Comparison of ENCODE assay signal across 27 cellular contexts in the genomic region with DNA sequence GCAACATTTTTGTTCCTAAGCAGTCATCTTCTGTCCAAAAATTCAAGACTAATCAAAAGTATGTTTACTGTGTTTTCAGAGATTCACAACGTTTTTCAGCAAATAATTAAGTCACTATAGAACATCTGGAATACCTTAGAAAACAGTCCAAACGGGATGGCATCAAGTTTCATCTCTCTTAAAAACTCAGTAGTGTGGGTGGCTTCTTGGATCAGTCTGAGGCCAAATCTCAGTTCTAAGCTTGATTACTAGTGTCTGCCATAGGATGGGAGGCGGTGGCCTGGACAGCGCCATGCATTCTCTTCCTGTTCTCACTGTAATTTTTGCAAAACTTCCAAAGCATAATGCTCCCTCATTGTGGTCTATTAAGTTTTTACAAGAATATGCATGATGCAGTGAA.
"Had no signal": no experiment of that assay in that cellular context is flagged by ENCODE, and none has a peak within 500 bp of the region (broad histone marks: within the 10 kb centered on the region; RNA-seq: fewer than 3 reads in every experiment).

No MANE protein-coding gene starts in this region.

- DNase-seq: cortex of kidney; effector memory CD8-positive, alpha-beta T cell; foreskin keratinocyte; heart left ventricle; hippocampal formation; left cardiac atrium; left lung; mesenchymal stem cell; mucosa of descending colon; naive thymus-derived CD4-positive, alpha-beta T cell; nucleus accumbens; right cardiac atrium; sigmoid colon; stimulated activated CD4-positive, alpha-beta T cell treated with anti-CD3 and anti-CD28 coated beads, Interleukin-2, amount 100 ng/mL, for 24 hours; stimulated activated CD4-positive, alpha-beta T cell treated with anti-CD3 and anti-CD28 coated beads, Interleukin-4, amount 100 ng/mL, for 24 hours; stimulated activated naive CD8-positive, alpha-beta T cell treated with anti-CD3 and anti-CD28 coated beads, Interleukin-15, Interleukin-2, amounts not matched to agents 100 U/mL and 50 U/mL, for 24 hours; upper lobe of left lung had no signal

- H3K4me3 ChIP-seq: gastroesophageal sphincter, heart left ventricle, left lung, mucosa of descending colon, prostate gland, sigmoid colon, thoracic aorta, tibial nerve, upper lobe of left lung had no signal

- H3K4me1 Mint-ChIP-seq: stimulated activated memory B cell treated with anti-CD40 and anti-IgM and Interleukin-4, amounts not matched to agents 10 μg/mL and 1 μg/mL and 100 μg/mL, for 72 hours had no signal

- H3K9me3 ChIP-seq: gastroesophageal sphincter, heart left ventricle, left lung, mucosa of descending colon, prostate gland, sigmoid colon, thoracic aorta, tibial nerve, upper lobe of left lung had no signal

- H3K36me3 ChIP-seq: prostate gland, sigmoid colon, thoracic aorta had no signal

- H3K4me3 Mint-ChIP-seq: effector memory CD8-positive, alpha-beta T cell; mesothelial cell of epicardium; naive thymus-derived CD4-positive, alpha-beta T cell; stimulated activated memory B cell treated with anti-CD40 and anti-IgM and Interleukin-4, amounts not matched to agents 10 μg/mL and 1 μg/mL and 100 μg/mL, for 72 hours had no signal

- H3K27me3 Mint-ChIP-seq: stimulated activated memory B cell treated with anti-CD40 and anti-IgM and Interleukin-4, amounts not matched to agents 10 μg/mL and 1 μg/mL and 100 μg/mL, for 72 hours had no signal

- H3K27ac ChIP-seq: foreskin keratinocyte, gastroesophageal sphincter, heart left ventricle, left lung, prostate gland, sigmoid colon, thoracic aorta, tibial nerve, upper lobe of left lung had no signal

- H3K4me1 ChIP-seq: prostate gland had no signal

- FAIRE-seq: endometrium, islet of Langerhans, urothelium cell line had no signal

- H3K36me3 Mint-ChIP-seq: mesothelial cell of epicardium had no signal

- H3K27ac Mint-ChIP-seq: effector memory CD8-positive, alpha-beta T cell; mesothelial cell of epicardium; nephron; stimulated activated memory B cell treated with anti-CD40 and anti-IgM and Interleukin-4, amounts not matched to agents 10 μg/mL and 1 μg/mL and 100 μg/mL, for 72 hours had no signal

- H3K9me3 Mint-ChIP-seq: effector memory CD8-positive, alpha-beta T cell; mesothelial cell of epicardium; naive thymus-derived CD4-positive, alpha-beta T cell; nephron; stimulated activated memory B cell treated with anti-CD40 and anti-IgM and Interleukin-4, amounts not matched to agents 10 μg/mL and 1 μg/mL and 100 μg/mL, for 72 hours had no signal

- H3K27me3 ChIP-seq: foreskin keratinocyte, gastroesophageal sphincter, heart left ventricle, sigmoid colon, tibial nerve, upper lobe of left lung had no signal
